16 cellular contexts compared by ENCODE assay signal in genomic region chr15:95604634-95605036, GRCh38.
DNase-seq lines count a peak whose midpoint lies in the region; ATAC-seq and TF ChIP-seq lines count a peak whose summit lies in the region.
"Had no signal": no experiment of that assay in that cellular context is flagged by ENCODE, and none has a peak within 500 bp of the region (broad histone marks: within the 10 kb centered on the region; RNA-seq: fewer than 3 reads in every experiment).

No MANE protein-coding gene starts in this region.

- DNase-seq in A673 (ENCODE audit: low spot score) (peak; percentile 45), HS-5 (ENCODE audit: low read depth) (peak; percentile 33), dermis microvascular lymphatic vessel endothelial cell (ENCODE audit: low read depth in 2 of 2) (peak; percentile 98 to 99), left kidney (ENCODE audit: low read depth, low spot score) (peak; percentile 62), LoVo (ENCODE audit: low spot score) (no peak), NCI-H510A treated with DMSO at 0.1 percent for 48 hours (lab: John Stamatoyannopoulos, UW) (no peak)
- no peak for DNase-seq in CD4-positive, alpha-beta memory T cell
- DNase-seq: activated T-cell treated with anti-CD3 and anti-CD28 coated beads for 4 hours, GDM1, glutamatergic neuron, H7, KG1, NCI-H2171 treated with DMSO at 0.1 percent for 48 hours had no signal

- no peak overlapping the region for H3K4me3 Mint-ChIP-seq in CD4-positive, alpha-beta memory T cell
- H3K4me3 Mint-ChIP-seq: B cell had no signal

- no TSS peak for BruUV-seq in A673 (replicated peaks; lab: Mats Ljungman, UMichigan)

- no peaks in the 10 kb centered on the region for H3K27me3 ChIP-seq in A673 (replicated peaks; ENCODE audit: insufficient read depth, low read depth, low read length, poor library complexity)
- no peaks in the 10 kb centered on the region for H3K27me3 ChIP-seq in CD4-positive, alpha-beta memory T cell (ENCODE audit: insufficient read depth, low read length)
- H3K27me3 ChIP-seq: body of pancreas had no signal

- intact Hi-C loops in A673 (cut with micrococcal nuclease; ENCODE audit: unreplicated experiment) = loop anchor here (5.0 to 10.0 kb wide), 2 partner anchors 720 to 1233 kb away; no protein-coding TSS in a partner anchor
- intact Hi-C loops in CD4-positive, alpha-beta memory T cell (cut with micrococcal nuclease) = no loop called here

- no peaks in the 10 kb centered on the region for H3K36me3 Mint-ChIP-seq in CD4-positive, alpha-beta memory T cell

- H3K4me1 Mint-ChIP-seq in CD4-positive, alpha-beta memory T cell = no peaks in the 10 kb centered on the region
- H3K4me1 Mint-ChIP-seq: B cell had no signal

- H3K27me3 Mint-ChIP-seq in CD4-positive, alpha-beta memory T cell = no peaks in the 10 kb centered on the region
- H3K27me3 Mint-ChIP-seq: B cell had no signal

- H3K9me3 Mint-ChIP-seq in CD4-positive, alpha-beta memory T cell = peaks cover 0 to 5% (median 0%) of the 10 kb centered on the region in 8 donors

- no peaks in the 10 kb centered on the region for H3K36me3 ChIP-seq in A673 (ENCODE audit: insufficient read depth, low read length, poor library complexity, severe bottlenecking)
- no peaks in the 10 kb centered on the region for H3K36me3 ChIP-seq in CD4-positive, alpha-beta memory T cell (ENCODE audit: insufficient read depth, low read length)

- ATAC-seq in HG02970 (IDR thresholded peaks at IDR 0.05; ENCODE audit: low FRiP score, unreplicated experiment) = no peak
- ATAC-seq: body of pancreas had no signal

- H3K4me3 ChIP-seq in A673 (ENCODE audit: low read depth, low read length, poor library complexity, severe bottlenecking) = no peak overlapping the region
- no peak overlapping the region for H3K4me3 ChIP-seq in CD4-positive, alpha-beta memory T cell (ENCODE audit: low read length in 2 of 2)
- H3K4me3 ChIP-seq: body of pancreas had no signal

- TF ChIP-seq CTCF in A673 (conservative IDR thresholded peaks at IDR 0.05; ENCODE audit: low read depth, low read length) = no peak

- peak overlapping the region; percentile 78 for H3K27ac ChIP-seq in A673 (ENCODE audit: low read depth, low read length, poor library complexity, severe bottlenecking)
- no peak overlapping the region for H3K27ac ChIP-seq in CD4-positive, alpha-beta memory T cell (ENCODE audit: low read depth, low read length)

- H3K9me3 ChIP-seq in A673 (ENCODE audit: low read depth, low read length, poor library complexity, severe bottlenecking) = peaks cover 15% of the 10 kb centered on the region
- no peaks in the 10 kb centered on the region for H3K9me3 ChIP-seq in CD4-positive, alpha-beta memory T cell (ENCODE audit: control insufficient read depth in 1 of 2, low read length in 2 of 2)
- H3K9me3 ChIP-seq: body of pancreas had no signal

- CTCF ChIA-PET in A673 (lab: Charles Lee) = no interaction called here
- CTCF ChIA-PET in CD4-positive, alpha-beta memory T cell (lab: Charles Lee; ENCODE audit: partially characterized antibody) = no interaction called here

- peaks cover 50% of the 10 kb centered on the region for H3K4me1 ChIP-seq in A673 (ENCODE audit: insufficient read depth, low read length, poor library complexity, severe bottlenecking)
- no peaks in the 10 kb centered on the region for H3K4me1 ChIP-seq in CD4-positive, alpha-beta memory T cell (ENCODE audit: insufficient read depth, low read length)
- H3K4me1 ChIP-seq: body of pancreas had no signal

- H3K27ac Mint-ChIP-seq in CD4-positive, alpha-beta memory T cell = no peak overlapping the region
- H3K27ac Mint-ChIP-seq: B cell had no signal

- POLR2A ChIA-PET in A673 (lab: Charles Lee; ENCODE audit: low non-redundant PET) = no interaction called here
- POLR2A ChIA-PET in CD4-positive, alpha-beta memory T cell (lab: Charles Lee; ENCODE audit: partially characterized antibody) = no interaction called here

Comparison
In these comparisons a context has a peak if more than half of its experiments do, and no peak if none do; other contexts are left out.
1. DNase-seq: peak in A673 (single experiment), HS-5 (single experiment), dermis microvascular lymphatic vessel endothelial cell (2 of 2) and left kidney (single experiment); none in LoVo (single experiment), CD4-positive, alpha-beta memory T cell (0 of 5) and NCI-H510A treated with DMSO at 0.1 percent for 48 hours (single experiment).